In the genomic region with DNA sequence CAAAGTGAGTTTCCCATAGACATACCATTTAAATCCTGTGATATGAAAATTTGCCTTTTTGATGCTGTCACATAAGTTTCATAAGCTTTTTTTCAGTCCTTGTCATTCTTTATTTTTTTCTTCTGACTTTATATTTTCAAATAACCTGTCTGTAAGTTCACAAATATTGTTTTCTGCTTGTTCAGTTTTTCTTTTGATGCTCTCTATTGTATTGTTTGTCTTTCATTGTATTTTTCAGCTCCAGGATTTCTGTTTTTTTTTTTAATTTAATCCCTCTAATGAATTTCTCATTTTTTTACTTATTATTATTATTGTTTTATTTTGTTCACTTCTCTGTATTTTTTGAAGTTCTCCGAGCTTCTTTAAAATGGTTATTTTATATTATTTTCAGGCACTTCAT, we compare ENCODE assay signal across 1 cellular context.
A peak's percentile ranks its signal among the peaks of the same experiment; 100 is the strongest.
TF ChIP-seq lines count a peak whose summit lies in the region.

No MANE protein-coding gene starts in this region.

TF ChIP-seq in HEK293, 187 proteins besides CTCF, POLR2A, EP300 and RAD21 (continued from another document):
- TF ChIP-seq, protein P1, sequence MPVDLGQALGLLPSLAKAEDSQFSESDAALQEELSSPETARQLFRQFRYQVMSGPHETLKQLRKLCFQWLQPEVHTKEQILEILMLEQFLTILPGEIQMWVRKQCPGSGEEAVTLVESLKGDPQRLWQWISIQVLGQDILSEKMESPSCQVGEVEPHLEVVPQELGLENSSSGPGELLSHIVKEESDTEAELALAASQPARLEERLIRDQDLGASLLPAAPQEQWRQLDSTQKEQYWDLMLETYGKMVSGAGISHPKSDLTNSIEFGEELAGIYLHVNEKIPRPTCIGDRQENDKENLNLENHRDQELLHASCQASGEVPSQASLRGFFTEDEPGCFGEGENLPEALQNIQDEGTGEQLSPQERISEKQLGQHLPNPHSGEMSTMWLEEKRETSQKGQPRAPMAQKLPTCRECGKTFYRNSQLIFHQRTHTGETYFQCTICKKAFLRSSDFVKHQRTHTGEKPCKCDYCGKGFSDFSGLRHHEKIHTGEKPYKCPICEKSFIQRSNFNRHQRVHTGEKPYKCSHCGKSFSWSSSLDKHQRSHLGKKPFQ (tag by site-specific recombination; IDR thresholded peaks at IDR 0.05) = no peak
- TF ChIP-seq ZNF132 (tag by site-specific recombination; IDR thresholded peaks at IDR 0.05; ENCODE audit: borderline replicate concordance) = no peak
- TF ChIP-seq IKZF3 (tag by site-specific recombination; IDR thresholded peaks at IDR 0.05) = no peak
- peak; percentile 91 for TF ChIP-seq SETDB1 (IDR thresholded peaks at IDR 0.05; ENCODE audit: insufficient read length, low read length)
- TF ChIP-seq ZNF37A (tag by site-specific recombination; IDR thresholded peaks at IDR 0.05) = no peak
TF ChIP-seq in HEK293: peak in this region for 1.
